13 cellular contexts compared by ENCODE assay signal in the genomic region with DNA sequence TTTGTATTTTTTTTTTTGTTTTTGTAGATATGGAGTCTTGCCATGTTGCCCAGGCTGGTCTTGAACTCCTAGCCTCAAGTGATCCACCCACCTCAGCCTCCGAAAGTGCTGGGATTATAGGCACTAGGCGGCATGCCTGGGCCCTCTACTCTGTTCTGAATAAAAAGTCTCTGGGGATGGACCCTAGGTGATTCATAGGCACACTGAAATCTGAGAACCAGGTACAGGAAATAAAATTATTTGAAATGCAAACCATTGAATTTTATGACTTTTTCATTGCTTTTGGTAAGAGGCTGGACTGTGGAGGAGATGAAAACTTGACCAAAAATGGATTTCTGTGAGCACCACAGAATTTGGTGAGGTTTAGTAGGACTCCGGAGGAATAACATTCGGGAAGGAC.
"Had no signal": no experiment of that assay in that cellular context is flagged by ENCODE, and none has a peak within 500 bp of the region (broad histone marks: within the 10 kb centered on the region; RNA-seq: fewer than 3 reads in every experiment).

No MANE protein-coding gene starts in this region.

- H3K27ac Mint-ChIP-seq: activated CD4-positive, alpha-beta T cell treated with anti-CD3 and anti-CD28 coated beads, Interleukin-2, amount 10 ng/mL, durations not matched to agents 7 days and 5 days; activated naive CD8-positive, alpha-beta T cell treated with anti-CD3 and anti-CD28 coated beads for 36 hours had no signal

- H3K4me1 ChIP-seq: thyroid gland, uterus had no signal

- DNase-seq: activated CD4-positive, alpha-beta T cell treated with anti-CD3 and anti-CD28 coated beads, Interleukin-2, amount 10 ng/mL, durations not matched to agents 7 days and 5 days; activated CD4-positive, CD25-positive, alpha-beta regulatory T cell; activated CD8-positive, alpha-beta memory T cell treated with anti-CD3 and anti-CD28 coated beads for 24 hours; activated naive CD8-positive, alpha-beta T cell treated with anti-CD3 and anti-CD28 coated beads for 36 hours; foreskin keratinocyte; mesenchymal stem cell; posterior cingulate gyrus; T-helper 2 cell; thyroid gland; uterus had no signal

- H3K9me3 Mint-ChIP-seq: activated CD4-positive, alpha-beta T cell treated with anti-CD3 and anti-CD28 coated beads, Interleukin-2, amount 10 ng/mL, durations not matched to agents 7 days and 5 days; activated naive CD8-positive, alpha-beta T cell treated with anti-CD3 and anti-CD28 coated beads for 36 hours had no signal

- H3K4me3 ChIP-seq: ascending aorta, right atrium auricular region, thyroid gland, uterus had no signal

- H3K36me3 ChIP-seq: ascending aorta, right atrium auricular region, thyroid gland, uterus had no signal

- H3K4me3 Mint-ChIP-seq: activated CD4-positive, alpha-beta T cell treated with anti-CD3 and anti-CD28 coated beads, Interleukin-2, amount 10 ng/mL, durations not matched to agents 7 days and 5 days; activated naive CD8-positive, alpha-beta T cell treated with anti-CD3 and anti-CD28 coated beads for 36 hours had no signal

- ATAC-seq: foreskin keratinocyte, left lobe of liver had no signal

- H3K27ac ChIP-seq: ascending aorta, foreskin keratinocyte, right atrium auricular region, thyroid gland, uterus had no signal

- H3K27me3 ChIP-seq: ascending aorta, foreskin keratinocyte, right atrium auricular region, thyroid gland, uterus had no signal

- H3K9me3 ChIP-seq: ascending aorta, right atrium auricular region, thyroid gland, uterus had no signal

- H3K27me3 Mint-ChIP-seq: activated CD4-positive, alpha-beta T cell treated with anti-CD3 and anti-CD28 coated beads, Interleukin-2, amount 10 ng/mL, durations not matched to agents 7 days and 5 days; activated naive CD8-positive, alpha-beta T cell treated with anti-CD3 and anti-CD28 coated beads for 36 hours had no signal
